ENCODE assay signal across 25 cellular contexts in the genomic region with DNA sequence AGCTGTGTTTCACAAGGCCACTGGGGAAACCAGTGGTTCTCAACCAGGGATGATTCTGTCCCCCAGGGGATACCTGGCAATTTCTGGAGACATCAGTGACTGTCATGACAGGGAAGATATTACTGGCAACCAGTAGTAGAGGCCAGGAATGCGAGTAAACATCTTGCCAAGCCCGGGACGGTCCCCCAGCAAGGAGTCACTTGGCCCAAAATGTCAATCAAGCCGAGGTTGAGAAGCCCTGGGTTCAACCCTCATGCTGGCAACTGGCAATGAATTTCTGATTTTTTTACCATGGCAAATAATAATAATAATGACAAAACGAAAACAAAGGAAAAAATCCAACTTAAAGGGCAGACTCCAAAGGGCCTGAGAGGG.
"Had no signal": no experiment of that assay in that cellular context is flagged by ENCODE, and none has a peak within 500 bp of the region (broad histone marks: within the 10 kb centered on the region; RNA-seq: fewer than 3 reads in every experiment).

No MANE protein-coding gene starts in this region.

- H3K4me1 ChIP-seq: SJSA1 had no signal

- H3K27ac ChIP-seq: SJSA1 had no signal

- H3K27ac Mint-ChIP-seq: activated CD8-positive, alpha-beta memory T cell treated with anti-CD3 and anti-CD28 coated beads, Interleukin-2, amount 10 ng/mL, durations not matched to agents 7 days and 5 days; activated naive CD8-positive, alpha-beta T cell; activated T-cell treated with anti-CD3 and anti-CD28 coated beads, Interleukin-2, amount 50 U/mL, for 24 hours; activated T-helper 1 cell treated with anti-CD3 and anti-CD28 coated beads, Interleukin-12 subunit alpha, Interleukin-12 subunit beta, Interleukin-2, Interleukin-4 antibody, amounts not matched to agents 30 ng/mL and 10 ng/mL and 1 ng/mL, durations not matched to agents 14 hours and 24 hours and 36 hours had no signal

- H3K4me3 ChIP-seq: K562, SJSA1 had no signal

- H3K36me3 Mint-ChIP-seq: activated naive CD8-positive, alpha-beta T cell had no signal

- H3K27me3 Mint-ChIP-seq: activated CD8-positive, alpha-beta memory T cell treated with anti-CD3 and anti-CD28 coated beads, Interleukin-2, amount 10 ng/mL, durations not matched to agents 7 days and 5 days; activated naive CD8-positive, alpha-beta T cell; activated T-cell treated with anti-CD3 and anti-CD28 coated beads, Interleukin-2, amount 50 U/mL, for 24 hours had no signal

- H3K9me3 Mint-ChIP-seq: activated T-cell treated with anti-CD3 and anti-CD28 coated beads, Interleukin-2, amount 50 U/mL, for 24 hours; activated T-helper 1 cell treated with anti-CD3 and anti-CD28 coated beads, Interleukin-12 subunit alpha, Interleukin-12 subunit beta, Interleukin-2, Interleukin-4 antibody, amounts not matched to agents 30 ng/mL and 10 ng/mL and 1 ng/mL, durations not matched to agents 14 hours and 24 hours and 36 hours had no signal

- DNase-seq: activated CD4-positive, alpha-beta T cell treated with anti-CD3 and anti-CD28 coated beads for 4 hours; activated CD8-positive, alpha-beta memory T cell treated with anti-CD3 and anti-CD28 coated beads, Interleukin-2, amount 10 ng/mL, durations not matched to agents 7 days and 5 days; activated effector memory CD4-positive, alpha-beta T cell treated with Interleukin-2 at 50 U/mL for 16 hours; activated naive CD4-positive, alpha-beta T cell; activated T-cell treated with anti-CD3 and anti-CD28 coated beads, Interleukin-2, amount 50 U/mL, for 24 hours; Karpas-422; MM.1S; NCI-H1105; NCI-H1436; NCI-H1694 treated with DMSO at 0.1 percent for 48 hours; NCI-H2029 treated with DMSO at 0.1 percent for 48 hours; NCI-H510A treated with DMSO at 0.1 percent for 48 hours; NCI-H69; NK-92 treated with Interleukin-12 subunit alpha and Interleukin-12 subunit beta, amount 100 ng/mL, for 24 hours; OCI-M1; RPMI8226; SHP77; SW 1271 had no signal

- H3K27me3 ChIP-seq: SJSA1 had no signal

- ATAC-seq: activated CD4-positive, CD25-positive, alpha-beta regulatory T cell treated with anti-CD3 and anti-CD28 coated beads, Interleukin-2, amount 50 U/mL, for 24 hours; activated CD8-positive, alpha-beta memory T cell treated with anti-CD3 and anti-CD28 coated beads, Interleukin-2, amount 10 ng/mL, durations not matched to agents 7 days and 5 days; K562; Panc1; SK-N-SH treated with all-trans-retinoic acid at 6 μM for 48 hours had no signal

- H3K9me3 ChIP-seq: SJSA1 had no signal

- H3K4me3 Mint-ChIP-seq: activated CD8-positive, alpha-beta memory T cell treated with anti-CD3 and anti-CD28 coated beads, Interleukin-2, amount 10 ng/mL, durations not matched to agents 7 days and 5 days; activated naive CD8-positive, alpha-beta T cell; activated T-cell treated with anti-CD3 and anti-CD28 coated beads, Interleukin-2, amount 50 U/mL, for 24 hours; activated T-helper 1 cell treated with anti-CD3 and anti-CD28 coated beads, Interleukin-12 subunit alpha, Interleukin-12 subunit beta, Interleukin-2, Interleukin-4 antibody, amounts not matched to agents 30 ng/mL and 10 ng/mL and 1 ng/mL, durations not matched to agents 14 hours and 24 hours and 36 hours had no signal
